ENCODE assay signal across 2 cellular contexts in genomic region chr14:102378830-102379229, GRCh38.
TF ChIP-seq lines count a peak whose summit lies in the region.

No MANE protein-coding gene starts in this region.

TF ChIP-seq in HepG2, 621 proteins besides CTCF, POLR2A, EP300 and RAD21:
- TF ChIP-seq ZFX (CRISPR knock-in tag; IDR thresholded peaks at IDR 0.05; ENCODE audit: low read depth) (no peak), CEBPB (IDR thresholded peaks at IDR 0.05; ENCODE audit: borderline replicate concordance, low read depth, low read length) (peak; percentile 27; the same call in 1 of the 2 replicates)

TF ChIP-seq in IMR-90, 13 proteins besides CTCF, POLR2A, EP300 and RAD21:
- TF ChIP-seq USF2 (IDR thresholded peaks at IDR 0.05; ENCODE audit: low read depth, low read length) (no peak), CHD1 (IDR thresholded peaks at IDR 0.05; ENCODE audit: low read depth, low read length) (no peak), CEBPB (IDR thresholded peaks at IDR 0.05; ENCODE audit: low read depth, low read length) (peak; percentile 54), FOS (IDR thresholded peaks at IDR 0.05; ENCODE audit: low read depth, low read length) (no peak), RCOR1 (IDR thresholded peaks at IDR 0.05; ENCODE audit: insufficient replicate concordance, low read length) (no peak), BHLHE40 (IDR thresholded peaks at IDR 0.05; ENCODE audit: low read depth, low read length) (no peak), RFX5 (IDR thresholded peaks at IDR 0.05; ENCODE audit: low read depth, low read length) (no peak), MAZ (IDR thresholded peaks at IDR 0.05; ENCODE audit: borderline replicate concordance, low read depth, low read length) (no peak)
